Comparison of ENCODE assay signal across 16 cellular contexts in the genomic region with DNA sequence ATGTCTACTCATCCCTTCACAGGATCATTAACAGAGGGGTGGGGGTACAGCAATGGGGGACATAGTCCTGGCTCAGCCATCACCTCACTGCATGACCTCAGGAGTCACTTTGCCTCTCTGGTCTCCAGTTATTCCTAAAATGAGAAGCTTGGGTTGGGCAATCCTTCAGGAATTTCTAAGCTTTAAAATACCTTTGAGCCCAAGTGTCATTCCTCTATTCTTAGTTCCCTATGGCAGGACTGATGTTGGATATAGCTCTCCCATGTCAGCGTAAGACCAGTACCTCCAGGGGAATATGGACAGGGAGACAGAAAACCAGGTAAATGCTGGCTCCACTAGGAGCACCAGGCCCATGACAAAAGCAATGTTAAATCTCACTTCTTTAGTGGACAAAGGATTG. TPM values are rescaled to one million over a fixed set of nuclear protein-coding genes. Genes with fewer than 3 reads are reported as not detected.
DNase-seq lines count a peak whose midpoint lies in the region; ATAC-seq, FAIRE-seq and TF ChIP-seq lines count a peak whose summit lies in the region.
"Had no signal": no experiment of that assay in that cellular context is flagged by ENCODE, and none has a peak within 500 bp of the region (broad histone marks: within the 10 kb centered on the region; RNA-seq: fewer than 3 reads in every experiment).

No MANE protein-coding gene starts in this region.

- peak overlapping the region in 5 of 8 donors; percentile 14 to 81 (median 54) for H3K27ac ChIP-seq in spleen
- H3K27ac ChIP-seq: A549 had no signal

- H3K9me3 ChIP-seq in spleen: no peaks in the 10 kb centered on the region
- H3K9me3 ChIP-seq: A549, HAP-1 had no signal

- FAIRE-seq in GM19239 (lab: Jason Lieb, UNC): peak; percentile 45
- no peak for FAIRE-seq in GM12891 (lab: Jason Lieb, UNC)
- FAIRE-seq: A549, H1, HepG2, HTR-8/SVneo had no signal

- TF ChIP-seq CTCF in spleen (IDR thresholded peaks at IDR 0.05 in 8 of 11, conservative IDR thresholded peaks at IDR 0.05 in 3 of 11): no peak

- 92 to 100% (median 95%) methylated on average over 1 of the region's 1 CpG for WGBS in spleen, 5 donors

- no peak for TF ChIP-seq POLR2A in spleen (IDR thresholded peaks at IDR 0.05)
- no peak for TF ChIP-seq POLR2A in GM12891 (IDR thresholded peaks at IDR 0.05; ENCODE audit: low read depth, low read length)

- H3K4me3 Mint-ChIP-seq in memory B cell: peak overlapping the region; percentile 32
- H3K4me3 Mint-ChIP-seq: CD4-positive, CD25-positive, alpha-beta regulatory T cell had no signal

- DNase-seq in GM19239 (ENCODE audit: insufficient read length, low spot score) (no peak), memory B cell (ENCODE audit: low spot score in 2 of 2) (no peak), spleen (no peak), GM12891 (ENCODE audit: insufficient read length, low spot score) (no peak)
- no peak for DNase-seq in activated CD4-positive, alpha-beta T cell treated with anti-CD3 and anti-CD28 coated beads for 1 hour
- DNase-seq: CD4-positive, CD25-positive, alpha-beta regulatory T cell; DMS53 had no signal

- H3K4me1 ChIP-seq in spleen: peaks cover 8 to 88% (median 54%) of the 10 kb centered on the region in 6 donors
- H3K4me1 ChIP-seq: A549, HAP-1 had no signal

- peak overlapping the region; percentile 88 for H3K27ac Mint-ChIP-seq in memory B cell
- H3K27ac Mint-ChIP-seq: CD4-positive, CD25-positive, alpha-beta regulatory T cell had no signal

- ATAC-seq in memory B cell (ENCODE audit: low read depth): no peak
- ATAC-seq in GM21390 (IDR thresholded peaks at IDR 0.05; ENCODE audit: unreplicated experiment): no peak
- ATAC-seq: A549, HepG2 had no signal

- peaks cover 0 to 88% (median 7%) of the 10 kb centered on the region in 6 donors for H3K36me3 ChIP-seq in spleen
- H3K36me3 ChIP-seq: HAP-1 had no signal

- no peaks in the 10 kb centered on the region for H3K27me3 Mint-ChIP-seq in memory B cell

- H3K4me3 ChIP-seq in spleen: no peak overlapping the region
- H3K4me3 ChIP-seq: A549, HAP-1 had no signal

- H3K27me3 ChIP-seq in spleen (replicated peaks in 1 of 7): no peaks in the 10 kb centered on the region

- H3K9me3 Mint-ChIP-seq in memory B cell: no peaks in the 10 kb centered on the region
- H3K9me3 Mint-ChIP-seq: CD4-positive, CD25-positive, alpha-beta regulatory T cell had no signal

- H3K4me1 Mint-ChIP-seq in memory B cell: peaks cover 55% of the 10 kb centered on the region
- H3K4me1 Mint-ChIP-seq: CD4-positive, CD25-positive, alpha-beta regulatory T cell had no signal

- intact Hi-C loops in spleen (cut with DNase I; ENCODE audit: low total_unique reads): no loop called here

- peaks cover 53% of the 10 kb centered on the region for H3K36me3 Mint-ChIP-seq in memory B cell

TF ChIP-seq in GM12891, 5 proteins besides CTCF, POLR2A, EP300 and RAD21:
- TF ChIP-seq TAF1 (IDR thresholded peaks at IDR 0.05; ENCODE audit: low read depth, low read length): no peak
- TF ChIP-seq POU2F2 (IDR thresholded peaks at IDR 0.05; ENCODE audit: low read depth, low read length): no peak
- TF ChIP-seq PAX5 (IDR thresholded peaks at IDR 0.05; ENCODE audit: insufficient read depth, low read length, severe bottlenecking): no peak
- TF ChIP-seq POLR2AphosphoS5 (IDR thresholded peaks at IDR 0.05; ENCODE audit: low read depth, low read length): no peak

RNA-seq across cellular contexts. Expression of a gene that starts 34.5 kb away (rescaled TPM):
- total RNA-seq in spleen: 100 to 1,000 TPM in 2 of 7 donors, 10 to 100 TPM in 5; 63.7 to 128 (median 89.8) TPM
- 100 to 1,000 TPM in 2 of 3 donors, 10 to 100 TPM in 1; 76.4 to 116 (median 103) TPM for polyA plus RNA-seq in spleen
- polyA plus RNA-seq in GM12891 (2012; ENCODE audit: low read depth, missing spikeins): 92.6 TPM
- total RNA-seq: Daoy, H1, HepG2 had no signal
- polyA plus RNA-seq: A549, AG04450, BJ, H1, HepG2 had no signal
